Comparison of ENCODE assay signal across 1 cellular context in genomic region chr1:27681580-27681979, GRCh38. TPM values are rescaled to one million over a fixed set of nuclear protein-coding genes. Genes with fewer than 3 reads are reported as not detected.
"Had no signal": no experiment of that assay in that cellular context is flagged by ENCODE, and none has a peak within 500 bp of the region (broad histone marks: within the 10 kb centered on the region; RNA-seq: fewer than 3 reads in every experiment).

No MANE protein-coding gene starts in this region.

RNA-seq across cellular contexts. Expression of gene FGR, which starts 46.6 kb away (rescaled TPM):
- total RNA-seq: G401 had no signal
